34 cellular contexts compared by ENCODE assay signal in genomic region chr20:61330441-61330840, GRCh38.
"Had no signal": no experiment of that assay in that cellular context is flagged by ENCODE, and none has a peak within 500 bp of the region (broad histone marks: within the 10 kb centered on the region; RNA-seq: fewer than 3 reads in every experiment).

No MANE protein-coding gene starts in this region.

- DNase-seq: Karpas-422, Kasumi-1, MG63, MM.1S, MV-4-11, NCI-H1048, NCI-H1092, NCI-H1092 treated with DMSO at 0.1 percent for 48 hours, NCI-H1105, NCI-H1105 treated with DMSO at 0.1 percent for 48 hours, NCI-H1417, NCI-H1417 treated with DMSO at 0.1 percent for 48 hours, NCI-H1436, NCI-H1436 treated with DMSO at 0.1 percent for 48 hours, NCI-H146, NCI-H1694, NCI-H1694 treated with DMSO at 0.1 percent for 48 hours, NCI-H187, NCI-H187 treated with DMSO at 0.1 percent for 48 hours, NCI-H1930, NCI-H2029, NCI-H2029 treated with DMSO at 0.1 percent for 48 hours, NCI-H2081, NCI-H2081 treated with DMSO at 0.1 percent for 48 hours, NCI-H2107, NCI-H2171, NCI-H2171 treated with DMSO at 0.1 percent for 48 hours, NCI-H2227 treated with DMSO at 0.1 percent for 48 hours, NCI-H226, NCI-H345, NCI-H446, NCI-H446 treated with DMSO at 0.1 percent for 48 hours, NCI-H510A had no signal

- H3K36me3 ChIP-seq: MG63 had no signal

- H3K27ac ChIP-seq: KMS-11 had no signal

- H3K9me3 ChIP-seq: MG63 had no signal

- H3K4me3 ChIP-seq: MG63 had no signal
